In the genomic region with DNA sequence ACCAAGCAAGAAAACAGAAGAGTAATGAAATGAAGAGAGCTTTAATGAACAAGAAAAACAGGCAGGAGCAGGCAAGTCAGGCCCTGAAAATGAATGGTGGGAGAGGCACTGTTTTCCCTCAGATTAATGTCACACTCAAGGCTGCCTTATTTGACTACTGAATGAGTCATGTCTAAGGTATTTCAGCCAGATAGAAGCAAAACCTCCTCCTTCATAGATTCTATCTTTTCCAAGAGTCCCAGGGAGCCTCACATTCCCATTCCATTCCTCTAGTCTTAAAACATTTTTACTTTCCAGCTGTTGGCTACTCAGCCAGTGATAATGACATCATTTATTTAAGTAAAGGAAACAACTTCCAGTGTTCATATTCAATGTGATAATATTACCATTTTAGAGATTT, we compare ENCODE assay signal across 12 cellular contexts.
DNase-seq lines count a peak whose midpoint lies in the region; TF ChIP-seq lines count a peak whose summit lies in the region.
"Had no signal": no experiment of that assay in that cellular context is flagged by ENCODE, and none has a peak within 500 bp of the region (broad histone marks: within the 10 kb centered on the region; RNA-seq: fewer than 3 reads in every experiment).

No MANE protein-coding gene starts in this region.

- no peaks in the 10 kb centered on the region for H3K27me3 ChIP-seq in PC-9 (ENCODE audit: insufficient read depth, low read depth)
- H3K27me3 ChIP-seq in neuronal stem cell (ENCODE audit: control insufficient read depth in 3 of 3, insufficient read depth in 3 of 3, low read depth in 1 of 3, low read length in 3 of 3), result no peaks in the 10 kb centered on the region

- H3K4me2 ChIP-seq in PC-9 (peak overlapping the region; percentile 46), neuronal stem cell (ENCODE audit: insufficient read depth, low read length, poor library complexity, severe bottlenecking) (no peak overlapping the region)

- H3K27ac ChIP-seq in PC-9, result peak overlapping the region; percentile 56
- peak overlapping the region; percentile 70 for H3K27ac ChIP-seq in neuronal stem cell (replicated peaks; ENCODE audit: low read length)

- no peak overlapping the region for H2BK5ac ChIP-seq in neuronal stem cell (ENCODE audit: low read length)

- H2BK15ac ChIP-seq in neuronal stem cell (ENCODE audit: low read length), result no peak overlapping the region

- H2AK5ac ChIP-seq in neuronal stem cell (ENCODE audit: low read depth, low read length), result no peak overlapping the region

- no peak overlapping the region for H3K23ac ChIP-seq in neuronal stem cell (ENCODE audit: low read depth, low read length, poor library complexity)

- no peaks in the 10 kb centered on the region for H3K36me3 ChIP-seq in PC-9 (ENCODE audit: low read depth)
- H3K36me3 ChIP-seq in neuronal stem cell (replicated peaks in 1 of 2; ENCODE audit: control insufficient read depth in 2 of 2, insufficient read depth in 2 of 2, low read length in 2 of 2), result no peaks in the 10 kb centered on the region
- H3K36me3 ChIP-seq: HAP-1 had no signal

- H4K8ac ChIP-seq in neuronal stem cell (ENCODE audit: low read depth, low read length), result no peak overlapping the region

- H3K4ac ChIP-seq in neuronal stem cell (ENCODE audit: low read length), result no peak overlapping the region

- H2BK120ac ChIP-seq in neuronal stem cell (ENCODE audit: low read depth, low read length), result no peak overlapping the region

- no peak overlapping the region for H3K14ac ChIP-seq in neuronal stem cell (ENCODE audit: low read length)

- peaks cover 16% of the 10 kb centered on the region for H3F3A ChIP-seq in PC-9 (ENCODE audit: insufficient read depth, low read depth)

- BruUV-seq in PC-9 (replicated peaks; lab: Mats Ljungman, UMichigan), result no TSS peak

- H3K4me1 ChIP-seq in PC-9 (replicated peaks; ENCODE audit: insufficient read depth) (peaks cover 30% of the 10 kb centered on the region), neuronal stem cell (ENCODE audit: control insufficient read depth in 2 of 2, insufficient read depth in 1 of 2, low read depth in 1 of 2, low read length in 2 of 2) (peaks cover 6 to 10% of the 10 kb centered on the region in 2 donors)
- H3K4me1 ChIP-seq: HAP-1 had no signal

- no peak overlapping the region for H2AFZ ChIP-seq in PC-9
- peak overlapping the region; percentile 30 for H2AFZ ChIP-seq in neuronal stem cell (ENCODE audit: low read length)

- H3K9ac ChIP-seq in neuronal stem cell (ENCODE audit: low read depth, low read length, poor library complexity), result no peak overlapping the region

- H4K20me1 ChIP-seq in PC-9 (ENCODE audit: insufficient read depth), result no peaks in the 10 kb centered on the region

- DNase-seq in ELF-1 (ENCODE audit: low read depth, low spot score) (peak; percentile 78), PC-9 (peak; percentile 43 to 85), fibroblast of gingiva (ENCODE audit: low read depth) (peak; percentile 64), neuronal stem cell (ENCODE audit: low spot score) (peak; percentile 45), NCI-H1048 (lab: John Stamatoyannopoulos, UW) (no peak), inferior parietal cortex (ENCODE audit: extremely low spot score) (no peak), SKM-1 treated with dmso at 0.1 percent for 144 hours (lab: John Stamatoyannopoulos, UW; ENCODE audit: unreplicated experiment) (no peak), DMS 273 (lab: John Stamatoyannopoulos, UW; ENCODE audit: unreplicated experiment) (no peak)
- DNase-seq: activated CD4-positive, CD25-positive, alpha-beta regulatory T cell treated with anti-CD3 and anti-CD28 coated beads, Interleukin-2, amount 50 U/mL, for 72 hours; naive B cell; NCI-H2171 had no signal

- POLR2A ChIA-PET in PC-9 (lab: Charles Lee; ENCODE audit: unreplicated experiment), result no interaction called here

- no peak for TF ChIP-seq CTCF in PC-9 (conservative IDR thresholded peaks at IDR 0.05)

- H3K4me3 ChIP-seq in PC-9 (no peak overlapping the region), neuronal stem cell (ENCODE audit: low read length in 2 of 2) (no peak overlapping the region)
- H3K4me3 ChIP-seq: HAP-1 had no signal

- H4K91ac ChIP-seq in neuronal stem cell (ENCODE audit: low read depth, low read length, poor library complexity), result no peak overlapping the region

- H2BK12ac ChIP-seq in neuronal stem cell (ENCODE audit: low read length), result no peak overlapping the region

- intact Hi-C loops in PC-9 (cut with micrococcal nuclease; ENCODE audit: unreplicated experiment), result loop anchor here (2.0 to 5.0 kb wide), 3 partner anchors 20 to 231 kb away; partner anchors contain the start of gene NRIP1

- H3K79me2 ChIP-seq in PC-9 (ENCODE audit: low read depth), result no peaks in the 10 kb centered on the region

- CTCF ChIA-PET in PC-9 (lab: Charles Lee), result no interaction called here

- H3K79me1 ChIP-seq in neuronal stem cell (ENCODE audit: low read depth, low read length), result peaks cover 2% of the 10 kb centered on the region

- H3K9me3 ChIP-seq in PC-9 (ENCODE audit: insufficient read depth, low read depth) (no peaks in the 10 kb centered on the region), neuronal stem cell (replicated peaks in 1 of 2; ENCODE audit: control insufficient read depth in 2 of 2, insufficient read depth in 1 of 2, low read depth in 1 of 2, low read length in 2 of 2) (no peaks in the 10 kb centered on the region)
- H3K9me3 ChIP-seq: HAP-1 had no signal

- H3K18ac ChIP-seq in neuronal stem cell (ENCODE audit: low read length), result no peak overlapping the region

- H3K9me2 ChIP-seq in PC-9 (ENCODE audit: insufficient read depth), result no peaks in the 10 kb centered on the region

Comparison
In these comparisons a context has a peak if more than half of its experiments do, and no peak if none do; other contexts are left out.
1. DNase-seq: peak in ELF-1 (single experiment), PC-9 (2 of 2), fibroblast of gingiva (single experiment) and neuronal stem cell (single experiment); none in NCI-H1048 (single experiment), inferior parietal cortex (single experiment), SKM-1 treated with dmso at 0.1 percent for 144 hours (single experiment) and DMS 273 (single experiment).